In the genomic region with DNA sequence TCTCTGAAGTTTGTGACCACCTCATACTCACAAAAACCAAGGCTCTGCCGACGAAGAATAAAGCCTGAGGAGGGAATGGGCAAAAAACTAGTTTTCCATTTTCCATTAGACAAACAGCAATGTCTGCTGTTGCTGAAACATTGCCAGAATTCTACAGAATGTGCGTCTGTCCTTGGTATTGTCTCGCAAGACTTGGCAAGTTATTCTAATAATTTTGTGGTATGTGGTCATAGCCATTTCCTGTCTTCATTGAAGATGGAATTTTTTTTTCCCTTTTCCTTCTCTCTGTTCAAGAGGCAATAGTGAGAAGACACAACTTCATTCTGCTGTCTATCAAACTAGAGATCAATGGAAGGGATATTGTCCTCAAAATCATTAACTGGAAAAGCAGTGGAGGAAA, we compare ENCODE assay signal across 17 cellular contexts.
A peak's percentile ranks its signal among the peaks of the same experiment; 100 is the strongest.
DNase-seq lines count a peak whose midpoint lies in the region; ATAC-seq and TF ChIP-seq lines count a peak whose summit lies in the region.
"Had no signal": no experiment of that assay in that cellular context is flagged by ENCODE, and none has a peak within 500 bp of the region (broad histone marks: within the 10 kb centered on the region; RNA-seq: fewer than 3 reads in every experiment).

No MANE protein-coding gene starts in this region.

- DNase-seq in A172 (ENCODE audit: low spot score), result peak; percentile 58
- DNase-seq in HFF-Myc (ENCODE audit: extremely low read depth, low read depth), result peak; percentile 36
- DNase-seq in amniotic epithelial cell (ENCODE audit: low read depth), result peak; percentile 89
- DNase-seq in fibroblast of the aortic adventitia (ENCODE audit: low read depth), result peak; percentile 80
- DNase-seq in NCI-H69 (lab: John Stamatoyannopoulos, UW), result no peak
- DNase-seq in NCI-H524 (lab: John Stamatoyannopoulos, UW), result no peak
- no peak for DNase-seq in T-helper 9 cell
- DNase-seq: activated CD4-positive, alpha-beta T cell treated with anti-CD3 and anti-CD28 coated beads for 48 hours; activated T-cell treated with anti-CD3 and anti-CD28 coated beads for 4 hours; Caco-2; hypothalamus; MM.1S; NCI-H2081 treated with DMSO at 0.1 percent for 48 hours; NCI-H748 treated with DMSO at 0.1 percent for 48 hours; retina; RPMI8226 had no signal

- ATAC-seq in GM19395 (IDR thresholded peaks at IDR 0.05; ENCODE audit: unreplicated experiment), result no peak

- no peak for TF ChIP-seq CTCF in HFF-Myc (IDR thresholded peaks at IDR 0.05; ENCODE audit: low read depth, low read length, missing control alignments)
- no peak for TF ChIP-seq CTCF in fibroblast of the aortic adventitia (IDR thresholded peaks at IDR 0.05; ENCODE audit: insufficient read depth, low read length)

- H3K4me3 ChIP-seq in HFF-Myc (replicated peaks; ENCODE audit: low read depth, low read length), result no peak overlapping the region
- no peak overlapping the region for H3K4me3 ChIP-seq in fibroblast of the aortic adventitia (ENCODE audit: low read depth, low read length)

Comparison
In these comparisons a context has a peak if more than half of its experiments do, and no peak if none do; other contexts are left out.
1. DNase-seq: peak in A172 (single experiment), HFF-Myc (single experiment), amniotic epithelial cell (single experiment) and fibroblast of the aortic adventitia (single experiment); none in NCI-H69 (single experiment), NCI-H524 (0 of 2) and T-helper 9 cell (single experiment).